ENCODE assay signal across 16 cellular contexts in genomic region chr5:63563008-63563917, GRCh38.
"Had no signal": no experiment of that assay in that cellular context is flagged by ENCODE, and none has a peak within 500 bp of the region (broad histone marks: within the 10 kb centered on the region; RNA-seq: fewer than 3 reads in every experiment).

No MANE protein-coding gene starts in this region.

- ATAC-seq: activated CD8-positive, alpha-beta memory T cell treated with anti-CD3 and anti-CD28 coated beads, Interleukin-2, amount 10 ng/mL, durations not matched to agents 7 days and 5 days; activated T-cell treated with anti-CD3 and anti-CD28 coated beads, Interleukin-2, amount 50 U/mL, for 4 hours; left lung; natural killer cell; right cardiac atrium; stimulated activated effector memory CD8-positive, alpha-beta T cell treated with anti-CD3 and anti-CD28 coated beads, Interleukin-12 subunit alpha, Interleukin-12 subunit beta, amount 100 ng/mL, for 72 hours had no signal

- H3K36me3 ChIP-seq: esophagus squamous epithelium, left lung, transverse colon had no signal

- H3K9me3 ChIP-seq: transverse colon had no signal

- H3K27me3 ChIP-seq: esophagus squamous epithelium, left lung, transverse colon had no signal

- H3K27ac ChIP-seq: esophagus squamous epithelium, left lung, transverse colon had no signal

- H3K4me1 ChIP-seq: esophagus squamous epithelium, left lung, transverse colon had no signal

- DNase-seq: activated CD4-positive, CD25-positive, alpha-beta regulatory T cell; activated CD8-positive, alpha-beta memory T cell treated with anti-CD3 and anti-CD28 coated beads, Interleukin-2, amount 10 ng/mL, durations not matched to agents 7 days and 5 days; activated gamma-delta T cell treated with Interleukin-2 at 50 U/mL for 16 hours; activated naive CD8-positive, alpha-beta T cell treated with anti-CD3 and anti-CD28 coated beads, Interleukin-2, amount 10 ng/mL, durations not matched to agents 7 days and 5 days; activated T-cell treated with anti-CD3 and anti-CD28 coated beads, Interleukin-2, amount 50 U/mL, for 4 hours; aorta; esophagus squamous epithelium; foreskin fibroblast; left lung; natural killer cell; nucleus accumbens; right cardiac atrium; small intestine; T-helper 2 cell; transverse colon had no signal

- H3K4me3 ChIP-seq: esophagus squamous epithelium, left lung, transverse colon had no signal
